10 cellular contexts compared by ENCODE assay signal in the genomic region with DNA sequence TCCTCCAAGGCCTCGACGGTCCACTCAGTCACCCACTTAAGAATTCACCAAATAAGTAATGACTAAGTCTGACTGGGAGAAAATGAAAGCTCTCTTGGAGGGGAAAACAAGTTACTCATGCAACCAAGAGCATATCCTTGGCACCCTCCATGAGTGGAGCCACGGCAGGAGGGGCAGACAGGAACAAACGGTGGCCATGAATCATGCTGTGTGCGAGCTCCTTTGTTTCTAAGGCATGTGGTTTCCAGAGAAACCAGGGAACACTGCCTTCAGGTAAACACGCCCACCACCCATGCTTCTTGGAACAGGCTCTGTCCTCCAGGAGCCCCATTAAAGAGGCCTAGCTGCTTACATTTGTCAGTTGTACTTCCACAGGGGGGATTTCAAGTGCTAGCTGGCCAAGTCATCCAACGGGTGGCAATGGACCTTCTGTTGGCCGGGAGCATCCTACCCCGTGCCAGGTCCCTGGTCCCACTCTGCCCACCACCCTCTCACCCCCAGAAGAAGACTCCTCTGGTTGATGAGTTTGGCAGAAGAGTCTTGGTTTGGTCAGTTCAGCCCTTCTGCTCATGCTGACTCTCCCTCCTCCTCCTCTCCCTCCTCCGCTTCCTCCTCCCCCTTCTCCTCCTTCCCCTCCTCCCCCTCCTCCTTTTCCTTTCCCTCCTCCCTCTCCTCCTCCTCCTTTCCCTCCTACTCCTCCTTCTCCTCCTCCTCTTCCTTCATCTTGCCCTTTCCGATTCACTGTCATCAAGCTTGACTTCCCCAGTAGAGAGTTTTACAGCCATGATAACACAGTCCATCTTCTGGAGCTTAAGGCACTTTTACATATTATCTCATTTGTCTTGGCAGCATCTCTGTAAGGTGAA.
A peak's percentile ranks its signal among the peaks of the same experiment; 100 is the strongest.
DNase-seq lines count a peak whose midpoint lies in the region; ATAC-seq lines count a peak whose summit lies in the region.
"Had no signal": no experiment of that assay in that cellular context is flagged by ENCODE, and none has a peak within 500 bp of the region (broad histone marks: within the 10 kb centered on the region; RNA-seq: fewer than 3 reads in every experiment).

No MANE protein-coding gene starts in this region.

- peak overlapping the region; percentile 76 for H3K27ac Mint-ChIP-seq in T-helper 17 cell
- H3K27ac Mint-ChIP-seq in stimulated activated naive CD8-positive, alpha-beta T cell treated with anti-CD3 and anti-CD28 coated beads, Interleukin-15, amount 100 ng/mL, for 72 hours: peak overlapping the region; percentile 15 to 65
- H3K27ac Mint-ChIP-seq: CD4-positive, alpha-beta memory T cell had no signal

- H3K36me3 Mint-ChIP-seq in T-helper 17 cell (ENCODE audit: low read depth): no peaks in the 10 kb centered on the region
- H3K36me3 Mint-ChIP-seq: CD4-positive, alpha-beta memory T cell had no signal

- no peaks in the 10 kb centered on the region for H3K9me3 Mint-ChIP-seq in stimulated activated naive CD8-positive, alpha-beta T cell treated with anti-CD3 and anti-CD28 coated beads, Interleukin-15, amount 100 ng/mL, for 72 hours

- DNase-seq in activated T-cell treated with anti-CD3 and anti-CD28 coated beads for 48 hours (ENCODE audit: low read depth): peak; percentile 30
- DNase-seq in activated T-cell treated with anti-CD3 and anti-CD28 coated beads for 4 hours: no peak
- DNase-seq in T-helper 17 cell: no peak
- DNase-seq in glomerular visceral epithelial cell (ENCODE audit: extremely low spot score): peak; percentile 96
- DNase-seq in stimulated activated naive CD8-positive, alpha-beta T cell treated with anti-CD3 and anti-CD28 coated beads, Interleukin-15, amount 100 ng/mL, for 72 hours: no peak
- no peak for DNase-seq in HT-29 (ENCODE audit: low spot score)
- DNase-seq: activated naive CD4-positive, alpha-beta T cell treated with Interleukin-2 at 50 U/mL for 16 hours; CD4-positive, alpha-beta memory T cell had no signal

- no peak overlapping the region for H3K4me3 Mint-ChIP-seq in T-helper 17 cell
- no peak overlapping the region for H3K4me3 Mint-ChIP-seq in stimulated activated naive CD8-positive, alpha-beta T cell treated with anti-CD3 and anti-CD28 coated beads, Interleukin-15, amount 100 ng/mL, for 72 hours

- no peaks in the 10 kb centered on the region for H3K27me3 Mint-ChIP-seq in T-helper 17 cell
- H3K27me3 Mint-ChIP-seq in stimulated activated naive CD8-positive, alpha-beta T cell treated with anti-CD3 and anti-CD28 coated beads, Interleukin-15, amount 100 ng/mL, for 72 hours: no peaks in the 10 kb centered on the region
- H3K27me3 Mint-ChIP-seq: CD4-positive, alpha-beta memory T cell had no signal

- no peaks in the 10 kb centered on the region for H3K9me3 ChIP-seq in T-helper 17 cell (ENCODE audit: control insufficient read depth, low read length, poor library complexity, severe bottlenecking)

- ATAC-seq in T-helper 17 cell (no peak), HG02588 (IDR thresholded peaks at IDR 0.05; ENCODE audit: unreplicated experiment) (no peak), HG03342 (IDR thresholded peaks at IDR 0.05; ENCODE audit: unreplicated experiment) (no peak)
- ATAC-seq in stimulated activated naive CD8-positive, alpha-beta T cell treated with anti-CD3 and anti-CD28 coated beads, Interleukin-15, amount 100 ng/mL, for 72 hours: peak; percentile 36

- peaks cover 10% of the 10 kb centered on the region for H3K4me1 Mint-ChIP-seq in T-helper 17 cell
- peaks cover 20% of the 10 kb centered on the region for H3K4me1 Mint-ChIP-seq in stimulated activated naive CD8-positive, alpha-beta T cell treated with anti-CD3 and anti-CD28 coated beads, Interleukin-15, amount 100 ng/mL, for 72 hours

Comparison
In these comparisons a context has a peak if more than half of its experiments do, and no peak if none do; other contexts are left out.
1. DNase-seq: peak in activated T-cell treated with anti-CD3 and anti-CD28 coated beads for 48 hours (single experiment) and glomerular visceral epithelial cell (single experiment); none in activated T-cell treated with anti-CD3 and anti-CD28 coated beads for 4 hours (single experiment), T-helper 17 cell (0 of 3), stimulated activated naive CD8-positive, alpha-beta T cell treated with anti-CD3 and anti-CD28 coated beads, Interleukin-15, amount 100 ng/mL, for 72 hours (0 of 2) and HT-29 (single experiment).